ENCODE assay signal across 13 cellular contexts in the genomic region with DNA sequence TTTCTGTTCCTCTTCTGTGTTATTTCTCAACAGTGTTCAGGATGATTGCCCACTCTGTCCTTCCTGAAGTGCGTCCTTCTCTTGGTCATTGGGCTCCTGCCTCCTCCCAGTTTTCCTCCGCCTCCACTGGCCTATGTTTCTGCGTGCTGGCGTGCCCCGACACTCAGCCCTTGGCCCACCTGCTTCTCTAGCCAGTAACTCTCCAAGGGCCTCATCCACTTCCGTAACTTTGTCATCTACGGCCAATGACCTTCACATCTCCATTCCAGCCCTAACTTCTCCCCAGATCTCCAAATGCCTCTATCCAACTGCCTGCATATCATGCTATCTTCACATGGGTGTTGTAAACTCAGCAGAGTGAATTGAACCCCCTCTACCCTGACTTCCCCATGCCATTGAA. TPM values are rescaled to one million over a fixed set of nuclear protein-coding genes. Genes with fewer than 3 reads are reported as not detected.
DNase-seq lines count a peak whose midpoint lies in the region; ATAC-seq, FAIRE-seq and TF ChIP-seq lines count a peak whose summit lies in the region.
"Had no signal": no experiment of that assay in that cellular context is flagged by ENCODE, and none has a peak within 500 bp of the region (broad histone marks: within the 10 kb centered on the region; RNA-seq: fewer than 3 reads in every experiment).

No MANE protein-coding gene starts in this region.

- H3F3A ChIP-seq in neural progenitor cell (ENCODE audit: low read depth): no peaks in the 10 kb centered on the region

- H3K4me1 Mint-ChIP-seq in activated CD8-positive, alpha-beta memory T cell treated with anti-CD3 and anti-CD28 coated beads, Interleukin-2, amount 10 ng/mL, durations not matched to agents 7 days and 5 days: no peaks in the 10 kb centered on the region
- H3K4me1 Mint-ChIP-seq in neural progenitor cell: peaks cover 11% of the 10 kb centered on the region
- H3K4me1 Mint-ChIP-seq: CD4-positive, CD25-positive, alpha-beta regulatory T cell had no signal

- no peak for ATAC-seq in activated CD8-positive, alpha-beta memory T cell treated with anti-CD3 and anti-CD28 coated beads, Interleukin-2, amount 10 ng/mL, durations not matched to agents 7 days and 5 days
- no peak for ATAC-seq in HG02870 (IDR thresholded peaks at IDR 0.05; ENCODE audit: unreplicated experiment)
- ATAC-seq: HepG2 had no signal

- intact Hi-C loops in esophagus squamous epithelium (cut with DNase I): no loop called here

- H4K20me1 ChIP-seq in neural progenitor cell (ENCODE audit: low read depth): no peaks in the 10 kb centered on the region

- TF ChIP-seq CTCF in bronchial epithelial cell (IDR thresholded peaks at IDR 0.05; ENCODE audit: insufficient read depth, low read length, severe bottlenecking): no peak
- no peak for TF ChIP-seq CTCF in neural progenitor cell (IDR thresholded peaks at IDR 0.05)
- TF ChIP-seq CTCF in esophagus squamous epithelium (IDR thresholded peaks at IDR 0.05): no peak

- H3K4me1 ChIP-seq in neural progenitor cell (peaks cover 14% of the 10 kb centered on the region), esophagus squamous epithelium (no peaks in the 10 kb centered on the region)

- H3K27me3 ChIP-seq in bronchial epithelial cell (ENCODE audit: control insufficient read depth, insufficient read depth, low read length) (no peaks in the 10 kb centered on the region), neural progenitor cell (no peaks in the 10 kb centered on the region), esophagus squamous epithelium (peaks cover 0 to 62% (median 0%) of the 10 kb centered on the region in 4 donors)

- FAIRE-seq in bronchial epithelial cell (lab: Jason Lieb, UNC): peak; percentile 7
- FAIRE-seq: HepG2 had no signal

- H3K9me3 ChIP-seq in neural progenitor cell (ENCODE audit: low read depth): no peaks in the 10 kb centered on the region
- no peaks in the 10 kb centered on the region for H3K9me3 ChIP-seq in esophagus squamous epithelium

- H3K36me3 ChIP-seq in bronchial epithelial cell (ENCODE audit: control insufficient read depth, insufficient read depth, low read length): no peaks in the 10 kb centered on the region
- H3K36me3 ChIP-seq in neural progenitor cell: no peaks in the 10 kb centered on the region
- H3K36me3 ChIP-seq in esophagus squamous epithelium: no peaks in the 10 kb centered on the region

- no peaks in the 10 kb centered on the region for H3K36me3 Mint-ChIP-seq in activated CD8-positive, alpha-beta memory T cell treated with anti-CD3 and anti-CD28 coated beads, Interleukin-2, amount 10 ng/mL, durations not matched to agents 7 days and 5 days
- no peaks in the 10 kb centered on the region for H3K36me3 Mint-ChIP-seq in neural progenitor cell
- H3K36me3 Mint-ChIP-seq: CD4-positive, CD25-positive, alpha-beta regulatory T cell had no signal

- H3K79me2 ChIP-seq in neural progenitor cell (ENCODE audit: low read depth): no peaks in the 10 kb centered on the region

- WGBS in esophagus squamous epithelium, 2 donors: 81 to 88% methylated on average over 7 of the region's 7 CpGs

- H3K27ac Mint-ChIP-seq in activated CD8-positive, alpha-beta memory T cell treated with anti-CD3 and anti-CD28 coated beads, Interleukin-2, amount 10 ng/mL, durations not matched to agents 7 days and 5 days: no peak overlapping the region
- H3K27ac Mint-ChIP-seq in neural progenitor cell: no peak overlapping the region
- H3K27ac Mint-ChIP-seq: CD4-positive, CD25-positive, alpha-beta regulatory T cell; HFFc6 had no signal

- H3K9ac ChIP-seq in neural progenitor cell: no peak overlapping the region

- H3K9me3 Mint-ChIP-seq in activated CD8-positive, alpha-beta memory T cell treated with anti-CD3 and anti-CD28 coated beads, Interleukin-2, amount 10 ng/mL, durations not matched to agents 7 days and 5 days (ENCODE audit: low read depth): no peaks in the 10 kb centered on the region
- peaks cover 4% of the 10 kb centered on the region for H3K9me3 Mint-ChIP-seq in neural progenitor cell

- no peak overlapping the region for H3K4me3 Mint-ChIP-seq in activated CD8-positive, alpha-beta memory T cell treated with anti-CD3 and anti-CD28 coated beads, Interleukin-2, amount 10 ng/mL, durations not matched to agents 7 days and 5 days
- H3K4me3 Mint-ChIP-seq in neural progenitor cell: no peak overlapping the region
- H3K4me3 Mint-ChIP-seq: CD4-positive, CD25-positive, alpha-beta regulatory T cell; HFFc6 had no signal

- peaks cover 22% of the 10 kb centered on the region for H3K27me3 Mint-ChIP-seq in activated CD8-positive, alpha-beta memory T cell treated with anti-CD3 and anti-CD28 coated beads, Interleukin-2, amount 10 ng/mL, durations not matched to agents 7 days and 5 days
- H3K27me3 Mint-ChIP-seq in neural progenitor cell (ENCODE audit: insufficient read depth, low read depth): peaks cover 4% of the 10 kb centered on the region

- CTCF ChIA-PET in activated CD8-positive, alpha-beta memory T cell treated with anti-CD3 and anti-CD28 coated beads, Interleukin-2, amount 10 ng/mL, durations not matched to agents 7 days and 5 days (lab: Charles Lee): no interaction called here

- TF ChIP-seq POLR2A in esophagus squamous epithelium (IDR thresholded peaks at IDR 0.05): no peak

- H3K27ac ChIP-seq in neural progenitor cell: no peak overlapping the region
- H3K27ac ChIP-seq in esophagus squamous epithelium: no peak overlapping the region
- H3K27ac ChIP-seq: 22Rv1 had no signal

- H3K4me3 ChIP-seq in bronchial epithelial cell (ENCODE audit: low read depth, low read length) (no peak overlapping the region), neural progenitor cell (no peak overlapping the region), esophagus squamous epithelium (no peak overlapping the region)

- peak overlapping the region; percentile 72 for H2AFZ ChIP-seq in neural progenitor cell (replicated peaks)

- DNase-seq in activated CD8-positive, alpha-beta memory T cell treated with anti-CD3 and anti-CD28 coated beads, Interleukin-2, amount 50 U/mL, for 48 hours: peak; percentile 15
- DNase-seq in activated CD8-positive, alpha-beta memory T cell treated with anti-CD3 and anti-CD28 coated beads, Interleukin-2, amount 10 ng/mL, durations not matched to agents 7 days and 5 days: no peak
- DNase-seq in bronchial epithelial cell (ENCODE audit: low read depth) (no peak), neural progenitor cell (ENCODE audit: low spot score) (no peak), SHP77 treated with DMSO at 0.1 percent for 48 hours (lab: John Stamatoyannopoulos, UW) (no peak), esophagus squamous epithelium (lab: John Stamatoyannopoulos, UW) (no peak)
- DNase-seq: CD4-positive, CD25-positive, alpha-beta regulatory T cell; DMS 273 treated with DMSO at 0.1 percent for 48 hours; HCEC 1CT; HFFc6 had no signal

- H3K4me2 ChIP-seq in neural progenitor cell: peak overlapping the region; percentile 12

RNA-seq across cellular contexts. Expression of a gene that starts 39.6 kb away (rescaled TPM):
- 100 to 1,000 TPM; 921 to 988 TPM for total RNA-seq in activated CD8-positive, alpha-beta memory T cell treated with anti-CD3 and anti-CD28 coated beads, Interleukin-2, amount 10 ng/mL, durations not matched to agents 7 days and 5 days
- total RNA-seq in bronchial epithelial cell: 436 and 2,898 TPM in 2 replicates
- 343 and 393 TPM in 2 replicates for total RNA-seq in neural progenitor cell (ENCODE audit: low replicate concordance)
- total RNA-seq in esophagus squamous epithelium: 100 to 1,000 TPM; 224 to 564 (median 403) TPM

RNA-seq across cellular contexts. Expression of a gene that starts 49.5 kb away (rescaled TPM):
- 10 to 100 TPM in 1 of 2 experiments, 1 to 10 TPM in 1; 7.1 to 12.8 TPM for total RNA-seq in activated CD8-positive, alpha-beta memory T cell treated with anti-CD3 and anti-CD28 coated beads, Interleukin-2, amount 10 ng/mL, durations not matched to agents 7 days and 5 days
- total RNA-seq in bronchial epithelial cell (1.3 and 2.4 TPM in 2 replicates), neural progenitor cell (ENCODE audit: low replicate concordance) (3.2 and 5.8 TPM in 2 replicates), esophagus squamous epithelium (1 to 10 TPM in 3 of 4 donors, under 1 TPM in 1; 0.35 to 6.7 (median 1.8) TPM)
